34 cellular contexts compared by ENCODE assay signal in the genomic region with DNA sequence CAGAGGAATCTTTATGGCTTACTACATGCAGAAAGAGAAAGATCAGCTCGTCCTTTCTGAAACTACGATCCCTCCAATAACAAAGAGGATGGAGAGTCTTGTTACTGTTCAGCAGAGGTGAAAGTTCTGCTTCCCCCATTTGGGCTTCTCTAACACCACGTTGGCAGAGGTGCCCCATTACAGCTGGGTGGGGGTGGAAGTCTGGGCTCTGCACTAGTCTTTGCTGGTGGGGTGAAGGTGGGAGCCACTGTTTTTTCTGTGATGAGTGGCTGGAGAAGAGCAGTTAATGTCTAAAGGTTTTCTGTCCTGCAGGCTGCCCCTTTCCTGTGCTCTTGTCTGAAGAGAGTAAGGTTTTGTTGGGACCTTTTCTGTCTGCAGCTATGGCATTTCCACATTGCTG.
"Had no signal": no experiment of that assay in that cellular context is flagged by ENCODE, and none has a peak within 500 bp of the region (broad histone marks: within the 10 kb centered on the region; RNA-seq: fewer than 3 reads in every experiment).

No MANE protein-coding gene starts in this region.

- H3K36me3 ChIP-seq: MG63 had no signal

- H3K4me3 ChIP-seq: MG63 had no signal

- DNase-seq: Karpas-422, Kasumi-1, MG63, MM.1S, MV-4-11, NCI-H1048, NCI-H1092, NCI-H1092 treated with DMSO at 0.1 percent for 48 hours, NCI-H1105, NCI-H1105 treated with DMSO at 0.1 percent for 48 hours, NCI-H1417, NCI-H1417 treated with DMSO at 0.1 percent for 48 hours, NCI-H1436, NCI-H1436 treated with DMSO at 0.1 percent for 48 hours, NCI-H146, NCI-H1694, NCI-H1694 treated with DMSO at 0.1 percent for 48 hours, NCI-H187, NCI-H187 treated with DMSO at 0.1 percent for 48 hours, NCI-H1930, NCI-H2029, NCI-H2029 treated with DMSO at 0.1 percent for 48 hours, NCI-H2081, NCI-H2081 treated with DMSO at 0.1 percent for 48 hours, NCI-H2107, NCI-H2171, NCI-H2171 treated with DMSO at 0.1 percent for 48 hours, NCI-H2227 treated with DMSO at 0.1 percent for 48 hours, NCI-H226, NCI-H345, NCI-H446, NCI-H446 treated with DMSO at 0.1 percent for 48 hours, NCI-H510A had no signal

- H3K9ac ChIP-seq: KMS-11 had no signal

- H3K27me3 ChIP-seq: MG63 had no signal

- H3K27ac ChIP-seq: KMS-11 had no signal
